15 cellular contexts compared by ENCODE assay signal in genomic region chr15:68311464-68311835, GRCh38.
"Had no signal": no experiment of that assay in that cellular context is flagged by ENCODE, and none has a peak within 500 bp of the region (broad histone marks: within the 10 kb centered on the region; RNA-seq: fewer than 3 reads in every experiment).

No MANE protein-coding gene starts in this region.

- H3K27me3 ChIP-seq: breast epithelium, dorsolateral prefrontal cortex, upper lobe of left lung had no signal

- DNase-seq: activated CD4-positive, alpha-beta T cell treated with anti-CD3 and anti-CD28 coated beads for 4 hours; anterior cingulate cortex; naive B cell; stimulated activated CD4-positive, alpha-beta T cell treated with anti-CD3 and anti-CD28 coated beads, Interleukin-12 subunit alpha, Interleukin-12 subunit beta, amount 100 ng/mL, for 4 hours; stimulated activated CD4-positive, alpha-beta T cell treated with anti-CD3 and anti-CD28 coated beads, Interleukin-2, amount 100 ng/mL, for 24 hours; T-helper 2 cell; upper lobe of left lung had no signal

- H3K36me3 Mint-ChIP-seq: activated naive CD8-positive, alpha-beta T cell; naive B cell; stimulated activated memory B cell treated with anti-CD40 and anti-IgM and Interleukin-4, amounts not matched to agents 10 μg/mL and 1 μg/mL and 100 μg/mL, for 72 hours; WTC11 had no signal

- H3K36me3 ChIP-seq: breast epithelium, upper lobe of left lung had no signal

- H3K4me3 ChIP-seq: breast epithelium, dorsolateral prefrontal cortex, upper lobe of left lung had no signal

- ATAC-seq: stimulated activated memory B cell treated with anti-CD40 and anti-IgM and Interleukin-4, amounts not matched to agents 10 μg/mL and 1 μg/mL and 100 μg/mL, for 72 hours; WTC11 had no signal

- H3K9me3 Mint-ChIP-seq: activated CD4-positive, alpha-beta memory T cell treated with anti-CD3 and anti-CD28 coated beads, Interleukin-2, amount 10 ng/mL, durations not matched to agents 7 days and 5 days; activated T-helper 2 cell treated with anti-CD3 and anti-CD28 coated beads, Interferon-gamma antibody, Interleukin-2, Interleukin-4, amounts not matched to agents 10 μg/mL and 5 μg/mL and 100 μg/mL, durations not matched to agents 14 hours and 24 hours and 36 hours; naive B cell; stimulated activated memory B cell treated with anti-CD40 and anti-IgM and Interleukin-4, amounts not matched to agents 10 μg/mL and 1 μg/mL and 100 μg/mL, for 72 hours; WTC11 had no signal

- H3K27ac ChIP-seq: parathyroid adenoma, upper lobe of left lung had no signal

- H3K9me3 ChIP-seq: breast epithelium, upper lobe of left lung had no signal

- H3K27ac Mint-ChIP-seq: activated CD4-positive, alpha-beta memory T cell treated with anti-CD3 and anti-CD28 coated beads, Interleukin-2, amount 10 ng/mL, durations not matched to agents 7 days and 5 days; activated naive CD8-positive, alpha-beta T cell; activated T-helper 2 cell treated with anti-CD3 and anti-CD28 coated beads, Interferon-gamma antibody, Interleukin-2, Interleukin-4, amounts not matched to agents 10 μg/mL and 5 μg/mL and 100 μg/mL, durations not matched to agents 14 hours and 24 hours and 36 hours; stimulated activated memory B cell treated with anti-CD40 and anti-IgM and Interleukin-4, amounts not matched to agents 10 μg/mL and 1 μg/mL and 100 μg/mL, for 72 hours; WTC11 had no signal

- H3K4me3 Mint-ChIP-seq: activated CD4-positive, alpha-beta memory T cell treated with anti-CD3 and anti-CD28 coated beads, Interleukin-2, amount 10 ng/mL, durations not matched to agents 7 days and 5 days; activated naive CD8-positive, alpha-beta T cell; naive B cell; stimulated activated memory B cell treated with anti-CD40 and anti-IgM and Interleukin-4, amounts not matched to agents 10 μg/mL and 1 μg/mL and 100 μg/mL, for 72 hours; WTC11 had no signal

- H3K4me1 ChIP-seq: breast epithelium, parathyroid adenoma had no signal
